Comparison of ENCODE assay signal across 8 cellular contexts in the genomic region with DNA sequence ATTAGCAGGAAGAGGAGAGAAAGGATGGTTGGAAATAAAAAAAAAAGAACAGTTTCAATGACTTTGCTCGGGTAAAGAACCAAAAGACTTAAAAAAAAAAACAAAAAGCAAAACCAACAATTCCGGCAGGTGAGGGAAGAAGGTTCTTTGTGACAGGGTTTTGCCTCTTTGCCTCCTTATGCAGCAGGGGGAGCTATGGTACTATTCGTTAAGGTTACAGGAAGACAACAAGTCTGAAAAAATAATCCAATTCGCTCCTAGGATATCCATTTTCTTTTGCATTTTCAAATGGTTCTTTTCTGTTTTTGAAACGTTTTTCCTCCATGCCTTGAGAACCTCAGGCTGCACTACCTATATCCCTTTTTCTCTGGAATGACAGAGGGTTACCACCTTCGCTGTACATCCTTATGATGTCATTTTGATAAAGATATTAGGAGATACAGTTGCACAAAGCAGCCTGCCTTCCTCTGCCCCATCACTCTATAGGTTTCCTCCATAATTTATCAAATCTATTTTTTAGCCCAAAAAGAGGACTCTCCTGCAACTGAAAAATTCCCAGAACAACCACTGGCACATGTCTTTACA.
DNase-seq lines count a peak whose midpoint lies in the region; ATAC-seq and TF ChIP-seq lines count a peak whose summit lies in the region.

No MANE protein-coding gene starts in this region.

- H3K4me1 Mint-ChIP-seq in memory B cell, result peaks cover 2% of the 10 kb centered on the region

- no peak overlapping the region for H3K4me3 Mint-ChIP-seq in memory B cell

- H3K27ac Mint-ChIP-seq in memory B cell, result no peak overlapping the region

- DNase-seq in stimulated activated naive CD4-positive, alpha-beta T cell (lab: John Stamatoyannopoulos, UW), result peak in 4 of 6 experiments; percentile 4 to 59 (median 31)
- DNase-seq in stimulated activated naive CD4-positive, alpha-beta T cell treated with Interleukin-2 at 50 U/mL for 16 hours (lab: John Stamatoyannopoulos, UW), result no peak
- DNase-seq in OCI-M1 (lab: John Stamatoyannopoulos, UW) (peak; percentile 77), cerebellar cortex (ENCODE audit: low spot score) (peak; percentile 59), memory B cell (ENCODE audit: low spot score in 2 of 2) (peak in 1 of 2 donors; percentile 23)

- H3K9me3 Mint-ChIP-seq in memory B cell, result no peaks in the 10 kb centered on the region

- no peaks in the 10 kb centered on the region for H3K27me3 Mint-ChIP-seq in memory B cell

- TF ChIP-seq EP300 in Ishikawa (IDR thresholded peaks at IDR 0.05; ENCODE audit: borderline replicate concordance), result no peak

- peak; percentile 45 for ATAC-seq in memory B cell (ENCODE audit: low read depth)
- ATAC-seq in HG03520 (IDR thresholded peaks at IDR 0.05; ENCODE audit: unreplicated experiment), result no peak
- no peak for ATAC-seq in HG02973 (IDR thresholded peaks at IDR 0.05; ENCODE audit: unreplicated experiment)

- H3K36me3 Mint-ChIP-seq in memory B cell, result no peaks in the 10 kb centered on the region

- TF ChIP-seq RAD21 in Ishikawa (IDR thresholded peaks at IDR 0.05; ENCODE audit: low read depth), result peak; percentile 76

TF ChIP-seq in Ishikawa, 13 proteins besides CTCF, POLR2A, EP300 and RAD21:
- TF ChIP-seq, protein P1, sequence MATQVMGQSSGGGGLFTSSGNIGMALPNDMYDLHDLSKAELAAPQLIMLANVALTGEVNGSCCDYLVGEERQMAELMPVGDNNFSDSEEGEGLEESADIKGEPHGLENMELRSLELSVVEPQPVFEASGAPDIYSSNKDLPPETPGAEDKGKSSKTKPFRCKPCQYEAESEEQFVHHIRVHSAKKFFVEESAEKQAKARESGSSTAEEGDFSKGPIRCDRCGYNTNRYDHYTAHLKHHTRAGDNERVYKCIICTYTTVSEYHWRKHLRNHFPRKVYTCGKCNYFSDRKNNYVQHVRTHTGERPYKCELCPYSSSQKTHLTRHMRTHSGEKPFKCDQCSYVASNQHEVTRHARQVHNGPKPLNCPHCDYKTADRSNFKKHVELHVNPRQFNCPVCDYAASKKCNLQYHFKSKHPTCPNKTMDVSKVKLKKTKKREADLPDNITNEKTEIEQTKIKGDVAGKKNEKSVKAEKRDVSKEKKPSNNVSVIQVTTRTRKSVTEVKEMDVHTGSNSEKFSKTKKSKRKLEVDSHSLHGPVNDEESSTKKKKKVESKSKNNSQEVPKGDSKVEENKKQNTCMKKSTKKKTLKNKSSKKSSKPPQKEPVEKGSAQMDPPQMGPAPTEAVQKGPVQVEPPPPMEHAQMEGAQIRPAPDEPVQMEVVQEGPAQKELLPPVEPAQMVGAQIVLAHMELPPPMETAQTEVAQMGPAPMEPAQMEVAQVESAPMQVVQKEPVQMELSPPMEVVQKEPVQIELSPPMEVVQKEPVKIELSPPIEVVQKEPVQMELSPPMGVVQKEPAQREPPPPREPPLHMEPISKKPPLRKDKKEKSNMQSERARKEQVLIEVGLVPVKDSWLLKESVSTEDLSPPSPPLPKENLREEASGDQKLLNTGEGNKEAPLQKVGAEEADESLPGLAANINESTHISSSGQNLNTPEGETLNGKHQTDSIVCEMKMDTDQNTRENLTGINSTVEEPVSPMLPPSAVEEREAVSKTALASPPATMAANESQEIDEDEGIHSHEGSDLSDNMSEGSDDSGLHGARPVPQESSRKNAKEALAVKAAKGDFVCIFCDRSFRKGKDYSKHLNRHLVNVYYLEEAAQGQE (IDR thresholded peaks at IDR 0.05; ENCODE audit: low read depth), result no peak
- TF ChIP-seq CEBPB (IDR thresholded peaks at IDR 0.05) (no peak), TEAD4 (IDR thresholded peaks at IDR 0.05) (no peak), ZBTB7A (IDR thresholded peaks at IDR 0.05; ENCODE audit: low read depth) (no peak), TCF12 (IDR thresholded peaks at IDR 0.05; ENCODE audit: low read depth) (no peak), NFIC (IDR thresholded peaks at IDR 0.05) (no peak), EGR1 (IDR thresholded peaks at IDR 0.05) (no peak), CREB1 (IDR thresholded peaks at IDR 0.05; ENCODE audit: low read depth) (no peak), YY1 (IDR thresholded peaks at IDR 0.05; ENCODE audit: low read depth) (no peak), TAF1 (IDR thresholded peaks at IDR 0.05; ENCODE audit: low read depth) (no peak), FOXM1 (IDR thresholded peaks at IDR 0.05; ENCODE audit: borderline replicate concordance, low read depth) (no peak)
- TF ChIP-seq, protein P2, sequence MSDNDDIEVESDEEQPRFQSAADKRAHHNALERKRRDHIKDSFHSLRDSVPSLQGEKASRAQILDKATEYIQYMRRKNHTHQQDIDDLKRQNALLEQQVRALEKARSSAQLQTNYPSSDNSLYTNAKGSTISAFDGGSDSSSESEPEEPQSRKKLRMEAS (IDR thresholded peaks at IDR 0.05), result no peak
- TF ChIP-seq, protein P3, sequence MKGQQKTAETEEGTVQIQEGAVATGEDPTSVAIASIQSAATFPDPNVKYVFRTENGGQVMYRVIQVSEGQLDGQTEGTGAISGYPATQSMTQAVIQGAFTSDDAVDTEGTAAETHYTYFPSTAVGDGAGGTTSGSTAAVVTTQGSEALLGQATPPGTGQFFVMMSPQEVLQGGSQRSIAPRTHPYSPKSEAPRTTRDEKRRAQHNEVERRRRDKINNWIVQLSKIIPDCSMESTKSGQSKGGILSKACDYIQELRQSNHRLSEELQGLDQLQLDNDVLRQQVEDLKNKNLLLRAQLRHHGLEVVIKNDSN (IDR thresholded peaks at IDR 0.05), result no peak
